ENCODE assay signal across 22 cellular contexts in the genomic region with DNA sequence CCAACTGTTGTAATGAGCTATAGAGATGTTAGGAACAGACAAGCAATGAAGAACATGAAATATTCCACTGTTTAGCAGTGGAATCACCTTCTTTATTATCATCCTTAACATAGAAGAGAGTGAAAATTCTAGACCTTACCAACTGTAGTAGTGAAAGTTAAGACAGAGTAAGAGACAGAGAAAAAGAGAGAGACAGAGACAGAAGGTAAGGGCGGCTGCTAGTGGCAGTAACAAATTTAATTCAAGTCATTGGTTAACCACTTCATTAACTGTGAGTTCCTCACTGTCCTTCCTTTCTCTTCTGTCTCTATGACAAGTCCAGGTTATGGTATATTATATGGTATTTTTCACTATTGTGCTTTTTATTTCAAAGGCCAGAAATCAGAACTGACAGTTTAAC.
DNase-seq lines count a peak whose midpoint lies in the region; ATAC-seq, FAIRE-seq and TF ChIP-seq lines count a peak whose summit lies in the region.
"Had no signal": no experiment of that assay in that cellular context is flagged by ENCODE, and none has a peak within 500 bp of the region (broad histone marks: within the 10 kb centered on the region; RNA-seq: fewer than 3 reads in every experiment).

No MANE protein-coding gene starts in this region.

- no peak for TF ChIP-seq POLR2A in suprapubic skin (IDR thresholded peaks at IDR 0.05)

- intact Hi-C loops in Right ventricle myocardium superior (cut with DNase I) (no loop called here), left cardiac atrium (cut with DNase I) (loop anchor here in 1 of 2 donors (10.0 kb wide), 1 partner anchor 324 kb away; no protein-coding TSS in a partner anchor), left ventricle myocardium inferior (cut with micrococcal nuclease) (no loop called here), pancreas (cut with DNase I) (no loop called here)

- TF ChIP-seq CTCF in left ventricle myocardium inferior (IDR thresholded peaks at IDR 0.05; ENCODE audit: borderline replicate concordance) = no peak
- TF ChIP-seq CTCF in pancreas (IDR thresholded peaks at IDR 0.05) = no peak
- TF ChIP-seq CTCF in suprapubic skin (IDR thresholded peaks at IDR 0.05) = no peak

- ATAC-seq in Right ventricle myocardium superior (ENCODE audit: poor library complexity) = peak; percentile 45
- no peak for ATAC-seq in left cardiac atrium
- no peak for ATAC-seq in pancreas
- ATAC-seq: activated CD8-positive, alpha-beta T cell treated with anti-CD3 and anti-CD28 coated beads for 36 hours; naive thymus-derived CD8-positive, alpha-beta T cell had no signal

- H3K27me3 ChIP-seq in left ventricle myocardium inferior (ENCODE audit: low read depth) = no peaks in the 10 kb centered on the region
- no peaks in the 10 kb centered on the region for H3K27me3 ChIP-seq in pancreas
- no peaks in the 10 kb centered on the region for H3K27me3 ChIP-seq in suprapubic skin
- H3K27me3 ChIP-seq: brain microvascular endothelial cell, right lobe of liver, upper lobe of left lung had no signal

- no peaks in the 10 kb centered on the region for H3K9me3 ChIP-seq in left ventricle myocardium inferior (replicated peaks)
- no peaks in the 10 kb centered on the region for H3K9me3 ChIP-seq in pancreas
- H3K9me3 ChIP-seq in suprapubic skin = no peaks in the 10 kb centered on the region
- H3K9me3 ChIP-seq: lower lobe of right lung, right lobe of liver, upper lobe of left lung had no signal

- peaks cover 13% of the 10 kb centered on the region for H3K4me1 ChIP-seq in left ventricle myocardium inferior
- peaks cover 0 to 4% (median 0%) of the 10 kb centered on the region in 3 donors for H3K4me1 ChIP-seq in pancreas
- H3K4me1 ChIP-seq in suprapubic skin = no peaks in the 10 kb centered on the region
- H3K4me1 ChIP-seq: lower lobe of right lung, right lobe of liver, upper lobe of left lung had no signal

- H3K36me3 ChIP-seq in left ventricle myocardium inferior (no peaks in the 10 kb centered on the region), pancreas (no peaks in the 10 kb centered on the region), suprapubic skin (no peaks in the 10 kb centered on the region)
- H3K36me3 ChIP-seq: brain microvascular endothelial cell, lower lobe of right lung, right lobe of liver, upper lobe of left lung had no signal

- peak overlapping the region; percentile 74 for H3K27ac ChIP-seq in left ventricle myocardium inferior (replicated peaks)
- peak overlapping the region; percentile 17 to 61 (median 53) for H3K27ac ChIP-seq in pancreas
- H3K27ac ChIP-seq in suprapubic skin = peak overlapping the region; percentile 36
- H3K27ac ChIP-seq: brain microvascular endothelial cell, lower lobe of right lung, right lobe of liver, upper lobe of left lung had no signal

- no peak for FAIRE-seq in pancreas (lab: Jason Lieb, UNC)
- FAIRE-seq: RCC 7860 had no signal

- H3K4me3 ChIP-seq in left ventricle myocardium inferior (peak overlapping the region; percentile 57), pancreas (no peak overlapping the region), suprapubic skin (peak overlapping the region; percentile 1)
- H3K4me3 ChIP-seq: lower lobe of right lung, right lobe of liver, upper lobe of left lung had no signal

- no peak for TF ChIP-seq EP300 in suprapubic skin (IDR thresholded peaks at IDR 0.05)

- DNase-seq in Right ventricle myocardium superior (no peak), left cardiac atrium (no peak), left ventricle myocardium inferior (no peak), pancreas (no peak), suprapubic skin (ENCODE audit: low spot score in 2 of 2) (no peak), amniotic stem cell (lab: John Stamatoyannopoulos, UW) (no peak)
- no peak for DNase-seq in activated effector memory CD4-positive, alpha-beta T cell treated with anti-CD3 and anti-CD28 coated beads, Interleukin-2, amount 50 U/mL, for 16 hours
- no peak for DNase-seq in stimulated activated CD4-positive, alpha-beta T cell treated with anti-CD3 and anti-CD28 coated beads, Interleukin-4, amount 100 ng/mL, for 4 hours
- DNase-seq: activated CD8-positive, alpha-beta memory T cell treated with anti-CD3 and anti-CD28 coated beads, Interleukin-2, amount 50 U/mL, for 48 hours; activated CD8-positive, alpha-beta T cell treated with anti-CD3 and anti-CD28 coated beads for 36 hours; activated naive CD4-positive, alpha-beta T cell treated with anti-CD3 and anti-CD28 coated beads for 36 hours; brain microvascular endothelial cell; Calu3; effector CD4-positive, alpha-beta T cell; lower lobe of right lung; naive thymus-derived CD8-positive, alpha-beta T cell; NCI-H1048; stimulated activated CD4-positive, alpha-beta T cell treated with anti-CD3 and anti-CD28 coated beads, Interleukin-12 subunit alpha, Interleukin-12 subunit beta, amount 100 ng/mL, for 4 hours; stimulated activated CD4-positive, alpha-beta T cell treated with anti-CD3 and anti-CD28 coated beads, Interleukin-4, amount 100 ng/mL, for 1 hour; upper lobe of left lung had no signal

- 28 to 30% methylated on average over 1 of the region's 1 CpG for WGBS in pancreas, 2 donors
- 52% methylated on average over 1 of the region's 1 CpG for WGBS in suprapubic skin

Comparison
In these comparisons a context has a peak if more than half of its experiments do, and no peak if none do; other contexts are left out.
1. H3K4me3 ChIP-seq: peak in left ventricle myocardium inferior (single experiment) and suprapubic skin (single experiment); none in pancreas (0 of 4).
2. Peak in every context shown above with its lines, with median percentiles within 50 percentile points of each other: H3K27ac ChIP-seq.